In genomic region chr12:10214131-10214876, GRCh38 we compare ENCODE assay signal across 8 cellular contexts. TPM values are rescaled to one million over a fixed set of nuclear protein-coding genes. Genes with fewer than 3 reads are reported as not detected.
DNase-seq lines count a peak whose midpoint lies in the region; ATAC-seq and TF ChIP-seq lines count a peak whose summit lies in the region.

No MANE protein-coding gene starts in this region.

- H3K27me3 Mint-ChIP-seq in effector memory CD8-positive, alpha-beta T cell = no peaks in the 10 kb centered on the region
- H3K27me3 Mint-ChIP-seq in nephron (ENCODE audit: low read depth) = no peaks in the 10 kb centered on the region

- H3K4me3 Mint-ChIP-seq in effector memory CD8-positive, alpha-beta T cell = peak overlapping the region; percentile 92 to 95
- peak overlapping the region; percentile 96 to 97 (median 97) for H3K4me3 Mint-ChIP-seq in nephron

- peak overlapping the region; percentile 99 to 100 for H3K27ac Mint-ChIP-seq in effector memory CD8-positive, alpha-beta T cell
- peak overlapping the region; percentile 98 to 99 (median 98) for H3K27ac Mint-ChIP-seq in nephron

- no peaks in the 10 kb centered on the region for H3K9me3 ChIP-seq in OCI-LY3 (ENCODE audit: insufficient read depth, low read length)

- no peaks in the 10 kb centered on the region for H4K20me1 ChIP-seq in OCI-LY3 (ENCODE audit: insufficient read depth, low read length)

- no peak for ATAC-seq in effector memory CD8-positive, alpha-beta T cell (replicated peaks)
- no peak for ATAC-seq in HG02642 (IDR thresholded peaks at IDR 0.05; ENCODE audit: poor library complexity, unreplicated experiment)
- ATAC-seq in GM21825 (IDR thresholded peaks at IDR 0.05; ENCODE audit: unreplicated experiment) = no peak
- no peak for ATAC-seq in activated CD4-positive, CD25-positive, alpha-beta regulatory T cell treated with anti-CD3 and anti-CD28 coated beads, Interleukin-2, amount 50 U/mL, for 24 hours

- no peaks in the 10 kb centered on the region for H3K36me3 ChIP-seq in OCI-LY3 (replicated peaks; ENCODE audit: low read depth, low read length)

- no peaks in the 10 kb centered on the region for H3K79me2 ChIP-seq in OCI-LY3 (ENCODE audit: low read length)

- peak overlapping the region; percentile 90 for H3K4me2 ChIP-seq in OCI-LY3 (ENCODE audit: low read length)

- H2AFZ ChIP-seq in OCI-LY3 (ENCODE audit: low read depth, low read length) = peak overlapping the region; percentile 80

- no peak overlapping the region for H3K27ac ChIP-seq in OCI-LY3 (ENCODE audit: low read length)

- no peak for TF ChIP-seq CTCF in OCI-LY3 (IDR thresholded peaks at IDR 0.05; ENCODE audit: low read depth, low read length)
- TF ChIP-seq CTCF in nephron (IDR thresholded peaks at IDR 0.05; ENCODE audit: unreplicated experiment in 3 of 3) = no peak

- peaks cover 9% of the 10 kb centered on the region for H3K4me1 ChIP-seq in OCI-LY3 (ENCODE audit: low read length)

- H3K27me3 ChIP-seq in OCI-LY3 (ENCODE audit: low read depth, low read length) = peaks cover 21% of the 10 kb centered on the region

- H3K9me3 Mint-ChIP-seq in effector memory CD8-positive, alpha-beta T cell = no peaks in the 10 kb centered on the region
- no peaks in the 10 kb centered on the region for H3K9me3 Mint-ChIP-seq in nephron

- peak overlapping the region; percentile 56; the same call in 1 of the 2 replicates for H3K9ac ChIP-seq in OCI-LY3 (ENCODE audit: low read length)

- H3K4me3 ChIP-seq in OCI-LY3 (ENCODE audit: low read length) = peak overlapping the region; percentile 86

- DNase-seq in GM03348 (ENCODE audit: low spot score) (peak; percentile 55), mucosa of gallbladder (ENCODE audit: low spot score) (no peak)
- no peak for DNase-seq in effector memory CD8-positive, alpha-beta T cell

- H3K4me1 Mint-ChIP-seq in effector memory CD8-positive, alpha-beta T cell (ENCODE audit: low read depth in 2 of 2) = peaks cover 23 to 33% of the 10 kb centered on the region in 2 donors
- peaks cover 24% of the 10 kb centered on the region for H3K4me1 Mint-ChIP-seq in nephron

- H3K36me3 Mint-ChIP-seq in effector memory CD8-positive, alpha-beta T cell (ENCODE audit: insufficient read depth) = peaks cover 73% of the 10 kb centered on the region
- H3K36me3 Mint-ChIP-seq in nephron (ENCODE audit: low read depth) = peaks cover 5% of the 10 kb centered on the region

RNA-seq across cellular contexts. Expression of gene GABARAPL1, which starts 1.6 kb away (rescaled TPM):
- total RNA-seq in mucosa of gallbladder = 154 TPM

RNA-seq across cellular contexts. Expression of gene TMEM52B, which starts 35.5 kb away (rescaled TPM):
- total RNA-seq in mucosa of gallbladder = 0.86 TPM

RNA-seq across cellular contexts. Expression of gene OLR1, which starts 42.4 kb away (rescaled TPM):
- 10.1 TPM for total RNA-seq in mucosa of gallbladder
